ENCODE assay signal across 29 cellular contexts in the genomic region with DNA sequence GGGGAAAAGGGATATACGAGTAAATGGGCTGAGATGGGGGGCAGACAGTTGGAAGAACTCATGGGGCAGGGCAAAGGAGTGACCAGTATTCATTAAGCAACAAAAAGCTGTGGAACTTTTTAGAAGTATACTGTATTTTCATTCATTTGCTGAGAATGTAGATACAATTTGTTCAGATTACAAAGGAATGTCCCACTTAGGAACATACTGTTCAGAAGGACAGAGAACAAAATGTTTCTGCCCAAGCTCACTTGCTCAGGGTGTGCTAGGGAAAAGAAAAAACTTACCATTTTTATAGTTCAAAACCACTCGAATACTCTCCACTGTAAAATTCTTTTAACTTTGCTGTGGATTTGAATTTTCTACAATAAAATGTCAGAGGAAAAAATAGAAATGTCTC.
"Had no signal": no experiment of that assay in that cellular context is flagged by ENCODE, and none has a peak within 500 bp of the region (broad histone marks: within the 10 kb centered on the region; RNA-seq: fewer than 3 reads in every experiment).

No MANE protein-coding gene starts in this region.

- H3K27me3 ChIP-seq: adrenal gland, SJCRH30 had no signal

- H3K27me3 Mint-ChIP-seq: activated CD4-positive, alpha-beta memory T cell treated with anti-CD3 and anti-CD28 coated beads, Interleukin-2, amount 10 ng/mL, durations not matched to agents 7 days and 5 days; activated naive CD4-positive, alpha-beta T cell treated with anti-CD3 and anti-CD28 coated beads, Interleukin-2, amount 10 ng/mL, durations not matched to agents 7 days and 5 days; activated naive CD8-positive, alpha-beta T cell treated with anti-CD3 and anti-CD28 coated beads for 36 hours; IgD-negative memory B cell had no signal

- H3K4me3 Mint-ChIP-seq: activated CD4-positive, alpha-beta memory T cell treated with anti-CD3 and anti-CD28 coated beads, Interleukin-2, amount 10 ng/mL, durations not matched to agents 7 days and 5 days; activated naive CD4-positive, alpha-beta T cell treated with anti-CD3 and anti-CD28 coated beads, Interleukin-2, amount 10 ng/mL, durations not matched to agents 7 days and 5 days; activated naive CD8-positive, alpha-beta T cell treated with anti-CD3 and anti-CD28 coated beads for 36 hours; activated T-cell treated with anti-CD3 and anti-CD28 coated beads, Interleukin-2, amount 50 U/mL, for 72 hours; IgD-negative memory B cell had no signal

- DNase-seq: activated CD4-positive, alpha-beta memory T cell treated with anti-CD3 and anti-CD28 coated beads, Interleukin-2, amount 10 ng/mL, durations not matched to agents 7 days and 5 days; activated CD4-positive, alpha-beta T cell treated with anti-CD3 and anti-CD28 coated beads, Interleukin-2, amount 50 U/mL, for 1 hour; activated CD4-positive, CD25-positive, alpha-beta regulatory T cell; activated gamma-delta T cell treated with Interleukin-2 at 50 U/mL for 16 hours; activated naive CD4-positive, alpha-beta T cell treated with anti-CD3 and anti-CD28 coated beads, Interleukin-2, amount 10 ng/mL, durations not matched to agents 7 days and 5 days; activated naive CD8-positive, alpha-beta T cell treated with anti-CD3 and anti-CD28 coated beads for 36 hours; activated T-cell treated with anti-CD3 and anti-CD28 coated beads for 4 hours; activated T-cell treated with anti-CD3 and anti-CD28 coated beads, Interleukin-2, amount 50 U/mL, for 72 hours; adrenal gland; anterior cingulate cortex; MM.1S; NCI-H1105 treated with DMSO at 0.1 percent for 48 hours; NCI-H1436 treated with DMSO at 0.1 percent for 48 hours; NCI-H187; NCI-H2081; NCI-H510A treated with DMSO at 0.1 percent for 48 hours; NCI-H69; NK-92 treated with Interleukin-12 subunit alpha and Interleukin-12 subunit beta, amount 100 ng/mL, for 24 hours; OCI-M1; Right ventricle myocardium superior; SJCRH30; SK-N-SH; T-helper 1 cell had no signal

- H3K4me3 ChIP-seq: adrenal gland, SJCRH30 had no signal

- H3K4me1 Mint-ChIP-seq: activated CD4-positive, alpha-beta memory T cell treated with anti-CD3 and anti-CD28 coated beads, Interleukin-2, amount 10 ng/mL, durations not matched to agents 7 days and 5 days; activated naive CD4-positive, alpha-beta T cell treated with anti-CD3 and anti-CD28 coated beads, Interleukin-2, amount 10 ng/mL, durations not matched to agents 7 days and 5 days had no signal

- H3K4me1 ChIP-seq: adrenal gland, SJCRH30 had no signal

- H3K27ac ChIP-seq: KMS-11, RWPE1, SJCRH30, VCaP had no signal

- H3K9me3 Mint-ChIP-seq: activated CD4-positive, alpha-beta memory T cell treated with anti-CD3 and anti-CD28 coated beads, Interleukin-2, amount 10 ng/mL, durations not matched to agents 7 days and 5 days; activated naive CD4-positive, alpha-beta T cell treated with anti-CD3 and anti-CD28 coated beads, Interleukin-2, amount 10 ng/mL, durations not matched to agents 7 days and 5 days; activated naive CD8-positive, alpha-beta T cell treated with anti-CD3 and anti-CD28 coated beads for 36 hours; activated T-helper 2 cell treated with anti-CD3 and anti-CD28 coated beads, Interferon-gamma antibody, Interleukin-2, Interleukin-4, amounts not matched to agents 10 μg/mL and 5 μg/mL and 100 μg/mL, durations not matched to agents 14 hours and 24 hours and 36 hours; IgD-negative memory B cell had no signal

- H3K9me3 ChIP-seq: adrenal gland, SJCRH30, SK-N-SH had no signal

- ATAC-seq: activated T-cell treated with anti-CD3 and anti-CD28 coated beads, Interleukin-2, amount 50 U/mL, for 72 hours; Panc1 had no signal

- H3K9ac ChIP-seq: KMS-11, SK-N-SH had no signal

- H3K27ac Mint-ChIP-seq: activated CD4-positive, alpha-beta memory T cell treated with anti-CD3 and anti-CD28 coated beads, Interleukin-2, amount 10 ng/mL, durations not matched to agents 7 days and 5 days; activated naive CD4-positive, alpha-beta T cell treated with anti-CD3 and anti-CD28 coated beads, Interleukin-2, amount 10 ng/mL, durations not matched to agents 7 days and 5 days; activated naive CD8-positive, alpha-beta T cell treated with anti-CD3 and anti-CD28 coated beads for 36 hours; activated T-cell treated with anti-CD3 and anti-CD28 coated beads, Interleukin-2, amount 50 U/mL, for 72 hours; activated T-helper 2 cell treated with anti-CD3 and anti-CD28 coated beads, Interferon-gamma antibody, Interleukin-2, Interleukin-4, amounts not matched to agents 10 μg/mL and 5 μg/mL and 100 μg/mL, durations not matched to agents 14 hours and 24 hours and 36 hours; IgD-negative memory B cell had no signal

- H3K4me2 ChIP-seq: KMS-11, SK-N-SH had no signal

- H3K36me3 Mint-ChIP-seq: activated naive CD4-positive, alpha-beta T cell treated with anti-CD3 and anti-CD28 coated beads, Interleukin-2, amount 10 ng/mL, durations not matched to agents 7 days and 5 days; IgD-negative memory B cell had no signal

- H3K36me3 ChIP-seq: adrenal gland, SJCRH30 had no signal
